ENCODE assay signal across 33 cellular contexts in genomic region chr15:56459096-56459495, GRCh38. TPM values are rescaled to one million over a fixed set of nuclear protein-coding genes. Genes with fewer than 3 reads are reported as not detected.
"Had no signal": no experiment of that assay in that cellular context is flagged by ENCODE, and none has a peak within 500 bp of the region (broad histone marks: within the 10 kb centered on the region; RNA-seq: fewer than 3 reads in every experiment).

No MANE protein-coding gene starts in this region.

- H3K4me3 ChIP-seq: ascending aorta, body of pancreas, breast epithelium, cardiac muscle cell, colonic mucosa had no signal

- H3K4me1 ChIP-seq: ascending aorta, body of pancreas, breast epithelium, colonic mucosa had no signal

- H3K36me3 ChIP-seq: ascending aorta, breast epithelium, cardiac muscle cell, colonic mucosa had no signal

- FAIRE-seq: astrocyte, bronchial epithelial cell, colon had no signal

- H3K9me3 ChIP-seq: ascending aorta, body of pancreas, breast epithelium, colonic mucosa had no signal

- DNase-seq: activated effector memory CD4-positive, alpha-beta T cell treated with anti-CD3 and anti-CD28 coated beads, Interleukin-2, amount 50 U/mL, for 16 hours; activated effector memory CD4-positive, alpha-beta T cell treated with Interleukin-2 at 50 U/mL for 16 hours; activated gamma-delta T cell; activated gamma-delta T cell treated with Interleukin-2 at 50 U/mL for 16 hours; activated naive CD4-positive, alpha-beta T cell; activated naive CD4-positive, alpha-beta T cell treated with anti-CD3 and anti-CD28 coated beads for 36 hours; activated naive CD4-positive, alpha-beta T cell treated with anti-CD3 and anti-CD28 coated beads, Interleukin-2, amount 10 ng/mL, durations not matched to agents 7 days and 5 days; activated naive CD4-positive, alpha-beta T cell treated with anti-CD3 and anti-CD28 coated beads, Interleukin-2, amount 50 U/mL, for 16 hours; activated naive CD4-positive, alpha-beta T cell treated with Interleukin-2 at 50 U/mL for 16 hours; activated naive CD8-positive, alpha-beta T cell treated with anti-CD3 and anti-CD28 coated beads for 36 hours; activated naive CD8-positive, alpha-beta T cell treated with anti-CD3 and anti-CD28 coated beads, Interleukin-2, amount 10 ng/mL, durations not matched to agents 7 days and 5 days; activated naive CD8-positive, alpha-beta T cell treated with anti-CD3 and anti-CD28 coated beads, Interleukin-2, amount 50 U/mL, for 24 hours; activated T-cell treated with anti-CD3 and anti-CD28 coated beads, Interleukin-2, amount 50 U/mL, for 1 hour; activated T-cell treated with anti-CD3 and anti-CD28 coated beads, Interleukin-2, amount 50 U/mL, for 24 hours; activated T-cell treated with anti-CD3 and anti-CD28 coated beads, Interleukin-2, amount 50 U/mL, for 4 hours; activated T-cell treated with anti-CD3 and anti-CD28 coated beads, Interleukin-2, amount 50 U/mL, for 48 hours; activated T-cell treated with anti-CD3 and anti-CD28 coated beads, Interleukin-2, amount 50 U/mL, for 72 hours; amygdala; anterior cingulate cortex; aorta; body of pancreas; caudate nucleus; central memory CD4-positive, alpha-beta T cell; cerebellar nuclear complex; colonic mucosa had no signal

- ATAC-seq: activated naive CD4-positive, alpha-beta T cell treated with anti-CD3 and anti-CD28 coated beads, Interleukin-2, amount 50 U/mL, for 72 hours; activated naive CD8-positive, alpha-beta T cell treated with anti-CD3 and anti-CD28 coated beads, Interleukin-2, amount 50 U/mL, for 24 hours; activated T-cell treated with anti-CD3 and anti-CD28 coated beads, Interleukin-2, amount 50 U/mL, for 4 hours; activated T-cell treated with anti-CD3 and anti-CD28 coated beads, Interleukin-2, amount 50 U/mL, for 72 hours; activated T-helper 17 cell treated with anti-CD3 and anti-CD28 coated beads, Interleukin-2, amount 50 U/mL, for 72 hours; body of pancreas had no signal

- H3K27me3 ChIP-seq: ascending aorta, body of pancreas, breast epithelium, cardiac muscle cell, colonic mucosa had no signal

- H3K27ac ChIP-seq: ascending aorta, body of pancreas, breast epithelium, cardiac muscle cell, colonic mucosa had no signal

RNA-seq across cellular contexts. Expression of gene MNS1, which starts 5.8 kb away (rescaled TPM):
- total RNA-seq: activated T-helper 17 cell treated with anti-CD3 and anti-CD28 coated beads, Interleukin-2, amount 50 U/mL, for 72 hours; bronchial epithelial cell had no signal
